ENCODE assay signal across 10 cellular contexts in the genomic region with DNA sequence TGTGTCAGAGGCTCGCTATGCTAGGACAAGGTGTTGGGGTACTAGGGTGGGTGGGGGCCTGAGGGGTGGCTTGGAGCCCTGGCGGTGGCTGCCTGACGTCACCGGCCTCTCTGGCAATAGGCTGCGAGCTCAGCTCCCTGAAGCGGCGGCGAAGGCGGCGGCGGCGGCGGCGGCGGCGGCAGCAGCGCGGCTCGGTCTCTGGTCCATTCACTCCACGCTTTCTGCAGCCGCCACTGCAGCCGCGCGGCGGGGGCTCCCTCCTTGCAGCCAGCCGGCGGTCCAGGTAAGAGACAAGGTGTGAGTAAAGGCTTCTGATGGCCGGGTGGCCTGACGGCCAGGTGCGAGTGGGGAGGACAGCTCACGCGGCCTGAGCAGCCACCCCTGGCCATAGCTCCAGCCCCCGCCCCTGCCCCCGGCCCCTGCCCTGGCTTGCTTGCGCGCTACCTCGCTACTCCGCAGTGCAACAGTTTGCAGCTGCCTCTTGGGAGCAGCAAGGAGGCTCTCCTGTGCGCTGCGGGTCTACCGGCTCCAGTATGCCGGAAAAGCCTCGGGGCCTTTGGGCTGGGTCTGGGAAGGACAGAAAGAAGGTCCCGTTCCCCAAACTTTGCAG. TPM values are rescaled to one million over a fixed set of nuclear protein-coding genes. Genes with fewer than 3 reads are reported as not detected.
DNase-seq lines count a peak whose midpoint lies in the region; ATAC-seq and TF ChIP-seq lines count a peak whose summit lies in the region.
"Had no signal": no experiment of that assay in that cellular context is flagged by ENCODE, and none has a peak within 500 bp of the region (broad histone marks: within the 10 kb centered on the region; RNA-seq: fewer than 3 reads in every experiment).

TSS of gene C11orf87 (plus strand) at position 210 of the 610 bp plus-strand sequence. CDS start 1,444 bp downstream, outside the sequence.

- peaks cover 0 to 3% of the 10 kb centered on the region in 2 donors for H3K27me3 ChIP-seq in naive thymus-derived CD4-positive, alpha-beta T cell (ENCODE audit: control insufficient read depth in 2 of 2, insufficient read depth in 2 of 2, low read length in 2 of 2)

- POLR2A ChIA-PET in naive thymus-derived CD4-positive, alpha-beta T cell (lab: Charles Lee): no interaction called here

- peaks cover 0 to 16% (median 4%) of the 10 kb centered on the region in 11 donors for H3K9me3 Mint-ChIP-seq in naive thymus-derived CD4-positive, alpha-beta T cell

- no peak for TF ChIP-seq CTCF in retinal pigment epithelial cell (conservative IDR thresholded peaks at IDR 0.05; ENCODE audit: low read depth, low read length)

- H3K27me3 Mint-ChIP-seq in naive thymus-derived CD4-positive, alpha-beta T cell: peaks cover 28 to 41% (median 38%) of the 10 kb centered on the region in 5 donors

- H3K4me1 Mint-ChIP-seq in naive thymus-derived CD4-positive, alpha-beta T cell: peaks cover 0 to 5% (median 0%) of the 10 kb centered on the region in 7 donors

- DNase-seq in ELR (ENCODE audit: low read depth): peak; percentile 7
- no peak for DNase-seq in SK-N-MC (ENCODE audit: low read depth, low spot score)
- no peak for DNase-seq in Right ventricle myocardium superior
- no peak for DNase-seq in retinal pigment epithelial cell (ENCODE audit: low read depth)
- no peak for DNase-seq in amniotic stem cell (lab: John Stamatoyannopoulos, UW)
- DNase-seq in GOT3 (lab: John Stamatoyannopoulos, UW): no peak
- no peak for DNase-seq in naive thymus-derived CD4-positive, alpha-beta T cell

- ATAC-seq in Right ventricle myocardium superior (ENCODE audit: poor library complexity): peak; percentile 41
- no peak for ATAC-seq in GM18868 (IDR thresholded peaks at IDR 0.05; ENCODE audit: unreplicated experiment)
- no peak for ATAC-seq in naive thymus-derived CD4-positive, alpha-beta T cell
- ATAC-seq: mucosa of descending colon had no signal

- no peaks in the 10 kb centered on the region for H3K4me1 ChIP-seq in naive thymus-derived CD4-positive, alpha-beta T cell (ENCODE audit: control insufficient read depth in 2 of 2, insufficient read depth in 2 of 2, low read length in 2 of 2)

- H3K27ac ChIP-seq in SK-N-MC: no peak within 1 kb of the TSS
- H3K27ac ChIP-seq in naive thymus-derived CD4-positive, alpha-beta T cell (ENCODE audit: low read depth, low read length): no peak within 1 kb of the TSS

- H3K27ac Mint-ChIP-seq in naive thymus-derived CD4-positive, alpha-beta T cell: no peak within 1 kb of the TSS

- H3K9me3 ChIP-seq in SK-N-MC (ENCODE audit: low read depth, low read length): no peaks in the 10 kb centered on the region
- peaks cover 0 to 4% (median 0%) of the 10 kb centered on the region in 3 experiments for H3K9me3 ChIP-seq in naive thymus-derived CD4-positive, alpha-beta T cell (ENCODE audit: control insufficient read depth in 2 of 3, low read length in 3 of 3)
- H3K9me3 ChIP-seq: mucosa of descending colon had no signal

- CTCF ChIA-PET in naive thymus-derived CD4-positive, alpha-beta T cell (lab: Charles Lee): no interaction called here

- H3K4me3 ChIP-seq in SK-N-MC (peak within 1 kb of the TSS; percentile 73), retinal pigment epithelial cell (ENCODE audit: low read length) (peak within 1 kb of the TSS; percentile 42)
- no peak within 1 kb of the TSS for H3K4me3 ChIP-seq in naive thymus-derived CD4-positive, alpha-beta T cell (ENCODE audit: low read length)
- H3K4me3 ChIP-seq: mucosa of descending colon had no signal

- no peaks in the 10 kb centered on the region for H3K36me3 ChIP-seq in SK-N-MC (ENCODE audit: insufficient read depth, low read length)
- no peaks in the 10 kb centered on the region for H3K36me3 ChIP-seq in naive thymus-derived CD4-positive, alpha-beta T cell (ENCODE audit: control insufficient read depth in 2 of 3, insufficient read depth in 3 of 3, low read length in 3 of 3)

- H3K36me3 Mint-ChIP-seq in naive thymus-derived CD4-positive, alpha-beta T cell: no peaks in the 10 kb centered on the region

- intact Hi-C loops in Right ventricle myocardium superior (cut with DNase I): no loop called here
- intact Hi-C loops in naive thymus-derived CD4-positive, alpha-beta T cell (cut with micrococcal nuclease): no loop called here

- H3K4me3 Mint-ChIP-seq in naive thymus-derived CD4-positive, alpha-beta T cell: no peak within 1 kb of the TSS

- H3K9ac ChIP-seq in SK-N-MC (ENCODE audit: insufficient read length): no peak within 1 kb of the TSS

RNA-seq across cellular contexts. Expression of gene C11orf87, which starts in this region (rescaled TPM):
- total RNA-seq in Right ventricle myocardium superior: 0.03 TPM
- not detected for total RNA-seq in naive thymus-derived CD4-positive, alpha-beta T cell
- polyA plus RNA-seq in naive thymus-derived CD4-positive, alpha-beta T cell: not detected
- total RNA-seq: mucosa of descending colon, RPMI7951 had no signal

Comparison
In these comparisons a context has a peak if more than half of its experiments do, and no peak if none do; other contexts are left out.
1. Peak in ATAC-seq in Right ventricle myocardium superior; RNA of the gene not detected or under 1 TPM.